8 cellular contexts compared by ENCODE assay signal in the genomic region with DNA sequence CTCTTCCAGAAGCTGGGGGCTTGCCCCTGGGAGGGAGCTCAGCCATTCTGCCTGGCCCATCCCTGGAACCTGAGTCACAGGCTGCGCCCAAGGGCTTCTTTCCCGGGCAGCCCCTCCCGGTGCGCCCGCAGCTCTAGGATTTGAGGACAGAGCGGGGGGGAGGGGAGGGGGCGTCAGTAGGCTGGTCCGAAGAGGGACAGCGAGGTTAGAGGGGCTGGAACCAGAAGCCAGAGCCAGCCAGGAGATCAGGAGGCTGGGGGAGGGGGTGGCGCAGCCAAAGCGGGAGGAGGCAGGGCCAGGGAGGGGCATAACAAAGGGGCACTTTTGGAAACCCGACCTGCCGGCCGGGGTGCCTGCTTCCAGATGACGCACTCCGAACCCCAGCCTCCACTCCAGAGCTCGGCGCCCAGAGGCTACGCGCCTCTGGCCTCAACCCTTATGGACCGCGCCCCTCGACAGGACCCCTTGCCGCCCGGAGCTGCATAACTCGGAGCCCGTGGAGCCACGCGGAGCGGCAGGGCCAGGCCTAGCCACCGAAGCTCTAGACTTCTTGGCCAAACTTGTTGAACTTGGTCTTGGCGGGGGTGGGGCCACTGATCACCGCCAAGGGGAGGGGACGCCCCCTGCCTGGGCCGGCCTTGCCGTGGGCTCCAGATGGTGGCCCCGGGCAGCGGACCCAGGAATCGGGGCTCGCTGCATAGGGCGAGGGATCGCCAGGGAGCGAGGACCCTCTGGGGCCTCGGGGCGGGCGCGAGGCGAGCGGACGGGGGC. TPM values are rescaled to one million over a fixed set of nuclear protein-coding genes. Genes with fewer than 3 reads are reported as not detected.
DNase-seq lines count a peak whose midpoint lies in the region; ATAC-seq and TF ChIP-seq lines count a peak whose summit lies in the region.

No MANE protein-coding gene starts in this region.

- H3K27me3 Mint-ChIP-seq in WTC11 (ENCODE audit: low read depth) (peaks cover 9% of the 10 kb centered on the region), neural crest cell (ENCODE audit: low read depth) (peaks cover 63% of the 10 kb centered on the region)

- POLR2A ChIA-PET in WTC11 (lab: Charles Lee) = interaction anchor here (0.5 to 5.1 kb wide), 16 partner anchors 15 to 1110 kb away, joined by 3 to 114 read pairs (median 4); a partner anchor contains a TSS

- H3K27ac Mint-ChIP-seq in WTC11 = peak overlapping the region; percentile 86
- H3K27ac Mint-ChIP-seq in neural crest cell (ENCODE audit: unreplicated experiment) = peak overlapping the region; percentile 57

- peaks cover 3% of the 10 kb centered on the region; the same call in 1 of the 2 replicates for H3K36me3 Mint-ChIP-seq in WTC11
- H3K36me3 Mint-ChIP-seq in neural crest cell (ENCODE audit: low read depth) = no peaks in the 10 kb centered on the region

- peak in 12 of 14 donors; percentile 36 to 85 (median 63) for DNase-seq in C1 segment of cervical spinal cord (lab: John Stamatoyannopoulos, UW)
- DNase-seq in WTC11 (ENCODE audit: low spot score) = peak; percentile 89
- peak; percentile 20 for DNase-seq in fibroblast of pulmonary artery (ENCODE audit: low read depth)
- DNase-seq in neural crest cell (ENCODE audit: low read depth, low spot score) = no peak
- DNase-seq in foreskin melanocyte = no peak

- H3K4me3 ChIP-seq in fibroblast of pulmonary artery (replicated peaks; ENCODE audit: low read depth, low read length) = peak overlapping the region; percentile 64

- peak; percentile 6 for ATAC-seq in HG02798 (IDR thresholded peaks at IDR 0.05; ENCODE audit: poor library complexity, unreplicated experiment)
- ATAC-seq in WTC11 = peak; percentile 71
- ATAC-seq in HG02571 (IDR thresholded peaks at IDR 0.05; ENCODE audit: unreplicated experiment) = no peak
- ATAC-seq in GM21381 (IDR thresholded peaks at IDR 0.05; ENCODE audit: unreplicated experiment) = no peak

- peaks cover 19% of the 10 kb centered on the region for H3K4me1 Mint-ChIP-seq in WTC11
- peaks cover 19% of the 10 kb centered on the region for H3K4me1 Mint-ChIP-seq in neural crest cell

- TF ChIP-seq CTCF in WTC11 (IDR thresholded peaks at IDR 0.05) = no peak
- no peak for TF ChIP-seq CTCF in fibroblast of pulmonary artery (IDR thresholded peaks at IDR 0.05; ENCODE audit: low read length, missing control alignments)
- no peak for TF ChIP-seq CTCF in neural crest cell (conservative IDR thresholded peaks at IDR 0.05)

- H3K9me3 Mint-ChIP-seq in WTC11 = no peaks in the 10 kb centered on the region
- H3K9me3 Mint-ChIP-seq in neural crest cell = no peaks in the 10 kb centered on the region

- CTCF ChIA-PET in WTC11 (lab: Charles Lee) = interaction anchor here (0.7 to 4.9 kb wide), 15 partner anchors 15 to 802 kb away, joined by 3 to 101 read pairs (median 4); a partner anchor contains a TSS

- H3K4me3 Mint-ChIP-seq in WTC11 (peak overlapping the region; percentile 79), neural crest cell (peak overlapping the region; percentile 85)

TF ChIP-seq in WTC11, 78 proteins besides CTCF, POLR2A, EP300 and RAD21 (continues in another document):
- TF ChIP-seq, protein P1, sequence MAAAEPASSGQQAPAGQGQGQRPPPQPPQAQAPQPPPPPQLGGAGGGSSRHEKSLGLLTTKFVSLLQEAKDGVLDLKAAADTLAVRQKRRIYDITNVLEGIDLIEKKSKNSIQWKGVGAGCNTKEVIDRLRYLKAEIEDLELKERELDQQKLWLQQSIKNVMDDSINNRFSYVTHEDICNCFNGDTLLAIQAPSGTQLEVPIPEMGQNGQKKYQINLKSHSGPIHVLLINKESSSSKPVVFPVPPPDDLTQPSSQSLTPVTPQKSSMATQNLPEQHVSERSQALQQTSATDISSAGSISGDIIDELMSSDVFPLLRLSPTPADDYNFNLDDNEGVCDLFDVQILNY (CRISPR knock-in tag; IDR thresholded peaks at IDR 0.05) = peak; percentile 71
- peak; percentile 82 for TF ChIP-seq ZNF423 (CRISPR knock-in tag; IDR thresholded peaks at IDR 0.05)
- TF ChIP-seq TEAD1 (CRISPR knock-in tag; IDR thresholded peaks at IDR 0.05) = 0 out of 2 replicates have a peak, but pooled peaks have one; percentile 16
- TF ChIP-seq FOXK1 (CRISPR knock-in tag; IDR thresholded peaks at IDR 0.05) = peak; percentile 72; the same call in 1 of the 2 replicates
- TF ChIP-seq MYBL2 (CRISPR knock-in tag; IDR thresholded peaks at IDR 0.05) = 0 out of 2 replicates have a peak, but pooled peaks have one; percentile 56
- no peak for TF ChIP-seq HMGA2 (CRISPR knock-in tag; IDR thresholded peaks at IDR 0.05)
- no peak for TF ChIP-seq GTF2I (CRISPR knock-in tag; conservative IDR thresholded peaks at IDR 0.05)
- TF ChIP-seq, protein P2, sequence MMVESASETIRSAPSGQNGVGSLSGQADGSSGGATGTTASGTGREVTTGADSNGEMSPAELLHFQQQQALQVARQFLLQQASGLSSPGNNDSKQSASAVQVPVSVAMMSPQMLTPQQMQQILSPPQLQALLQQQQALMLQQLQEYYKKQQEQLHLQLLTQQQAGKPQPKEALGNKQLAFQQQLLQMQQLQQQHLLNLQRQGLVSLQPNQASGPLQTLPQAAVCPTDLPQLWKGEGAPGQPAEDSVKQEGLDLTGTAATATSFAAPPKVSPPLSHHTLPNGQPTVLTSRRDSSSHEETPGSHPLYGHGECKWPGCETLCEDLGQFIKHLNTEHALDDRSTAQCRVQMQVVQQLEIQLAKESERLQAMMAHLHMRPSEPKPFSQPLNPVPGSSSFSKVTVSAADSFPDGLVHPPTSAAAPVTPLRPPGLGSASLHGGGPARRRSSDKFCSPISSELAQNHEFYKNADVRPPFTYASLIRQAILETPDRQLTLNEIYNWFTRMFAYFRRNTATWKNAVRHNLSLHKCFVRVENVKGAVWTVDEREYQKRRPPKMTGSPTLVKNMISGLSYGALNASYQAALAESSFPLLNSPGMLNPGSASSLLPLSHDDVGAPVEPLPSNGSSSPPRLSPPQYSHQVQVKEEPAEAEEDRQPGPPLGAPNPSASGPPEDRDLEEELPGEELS (CRISPR knock-in tag; IDR thresholded peaks at IDR 0.05) = peak; percentile 65
- 0 out of 2 replicates have a peak, but pooled peaks have one; percentile 26 for TF ChIP-seq CREB1 (CRISPR knock-in tag; IDR thresholded peaks at IDR 0.05)
- TF ChIP-seq NFE2L1 (CRISPR knock-in tag; IDR thresholded peaks at IDR 0.05) = peak; percentile 28; the same call in 1 of the 2 replicates
- TF ChIP-seq, protein P3, sequence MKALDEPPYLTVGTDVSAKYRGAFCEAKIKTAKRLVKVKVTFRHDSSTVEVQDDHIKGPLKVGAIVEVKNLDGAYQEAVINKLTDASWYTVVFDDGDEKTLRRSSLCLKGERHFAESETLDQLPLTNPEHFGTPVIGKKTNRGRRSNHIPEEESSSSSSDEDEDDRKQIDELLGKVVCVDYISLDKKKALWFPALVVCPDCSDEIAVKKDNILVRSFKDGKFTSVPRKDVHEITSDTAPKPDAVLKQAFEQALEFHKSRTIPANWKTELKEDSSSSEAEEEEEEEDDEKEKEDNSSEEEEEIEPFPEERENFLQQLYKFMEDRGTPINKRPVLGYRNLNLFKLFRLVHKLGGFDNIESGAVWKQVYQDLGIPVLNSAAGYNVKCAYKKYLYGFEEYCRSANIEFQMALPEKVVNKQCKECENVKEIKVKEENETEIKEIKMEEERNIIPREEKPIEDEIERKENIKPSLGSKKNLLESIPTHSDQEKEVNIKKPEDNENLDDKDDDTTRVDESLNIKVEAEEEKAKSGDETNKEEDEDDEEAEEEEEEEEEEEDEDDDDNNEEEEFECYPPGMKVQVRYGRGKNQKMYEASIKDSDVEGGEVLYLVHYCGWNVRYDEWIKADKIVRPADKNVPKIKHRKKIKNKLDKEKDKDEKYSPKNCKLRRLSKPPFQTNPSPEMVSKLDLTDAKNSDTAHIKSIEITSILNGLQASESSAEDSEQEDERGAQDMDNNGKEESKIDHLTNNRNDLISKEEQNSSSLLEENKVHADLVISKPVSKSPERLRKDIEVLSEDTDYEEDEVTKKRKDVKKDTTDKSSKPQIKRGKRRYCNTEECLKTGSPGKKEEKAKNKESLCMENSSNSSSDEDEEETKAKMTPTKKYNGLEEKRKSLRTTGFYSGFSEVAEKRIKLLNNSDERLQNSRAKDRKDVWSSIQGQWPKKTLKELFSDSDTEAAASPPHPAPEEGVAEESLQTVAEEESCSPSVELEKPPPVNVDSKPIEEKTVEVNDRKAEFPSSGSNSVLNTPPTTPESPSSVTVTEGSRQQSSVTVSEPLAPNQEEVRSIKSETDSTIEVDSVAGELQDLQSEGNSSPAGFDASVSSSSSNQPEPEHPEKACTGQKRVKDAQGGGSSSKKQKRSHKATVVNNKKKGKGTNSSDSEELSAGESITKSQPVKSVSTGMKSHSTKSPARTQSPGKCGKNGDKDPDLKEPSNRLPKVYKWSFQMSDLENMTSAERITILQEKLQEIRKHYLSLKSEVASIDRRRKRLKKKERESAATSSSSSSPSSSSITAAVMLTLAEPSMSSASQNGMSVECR (CRISPR knock-in tag; IDR thresholded peaks at IDR 0.05; ENCODE audit: borderline replicate concordance) = peak; percentile 66; the same call in 1 of the 2 replicates
- peak; percentile 59; the same call in 1 of the 2 replicates for TF ChIP-seq CREM (CRISPR knock-in tag; IDR thresholded peaks at IDR 0.05)
- peak; percentile 79 for TF ChIP-seq SP1 (CRISPR knock-in tag; conservative IDR thresholded peaks at IDR 0.05)
- TF ChIP-seq, protein P4, sequence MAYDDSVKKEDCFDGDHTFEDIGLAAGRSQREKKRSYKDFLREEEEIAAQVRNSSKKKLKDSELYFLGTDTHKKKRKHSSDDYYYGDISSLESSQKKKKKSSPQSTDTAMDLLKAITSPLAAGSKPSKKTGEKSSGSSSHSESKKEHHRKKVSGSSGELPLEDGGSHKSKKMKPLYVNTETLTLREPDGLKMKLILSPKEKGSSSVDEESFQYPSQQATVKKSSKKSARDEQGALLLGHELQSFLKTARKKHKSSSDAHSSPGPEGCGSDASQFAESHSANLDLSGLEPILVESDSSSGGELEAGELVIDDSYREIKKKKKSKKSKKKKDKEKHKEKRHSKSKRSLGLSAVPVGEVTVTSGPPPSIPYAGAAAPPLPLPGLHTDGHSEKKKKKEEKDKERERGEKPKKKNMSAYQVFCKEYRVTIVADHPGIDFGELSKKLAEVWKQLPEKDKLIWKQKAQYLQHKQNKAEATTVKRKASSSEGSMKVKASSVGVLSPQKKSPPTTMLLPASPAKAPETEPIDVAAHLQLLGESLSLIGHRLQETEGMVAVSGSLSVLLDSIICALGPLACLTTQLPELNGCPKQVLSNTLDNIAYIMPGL (CRISPR knock-in tag; IDR thresholded peaks at IDR 0.05) = peak; percentile 69
- TF ChIP-seq GABPB1 (CRISPR knock-in tag; IDR thresholded peaks at IDR 0.05) = peak; percentile 16; the same call in 1 of the 2 replicates
- TF ChIP-seq ETV6 (CRISPR knock-in tag; IDR thresholded peaks at IDR 0.05) = 0 out of 2 replicates have a peak, but pooled peaks have one; percentile 13

RNA-seq across cellular contexts. Expression of a gene that starts 0.7 kb away (rescaled TPM):
- 74.5 to 77.1 TPM (median 76.8 TPM) in 3 replicates for total RNA-seq in WTC11 (2021)
- 56.4 and 57.0 TPM in 2 replicates for total RNA-seq in neural crest cell

RNA-seq across cellular contexts. Expression of a gene that starts 8.8 kb away (rescaled TPM):
- 55.7 to 73.0 TPM (median 60.5 TPM) in 3 replicates for total RNA-seq in WTC11 (2021)
- total RNA-seq in neural crest cell = 108 and 110 TPM in 2 replicates

RNA-seq across cellular contexts. Expression of a gene that starts 29.3 kb away (rescaled TPM):
- total RNA-seq in WTC11 (2021) (124 to 144 TPM (median 124 TPM) in 3 replicates), neural crest cell (32.2 and 33.9 TPM in 2 replicates)

Comparison
In these comparisons a context has a peak if more than half of its experiments do, and no peak if none do; other contexts are left out.
1. DNase-seq: peak in C1 segment of cervical spinal cord (12 of 14), WTC11 (single experiment) and fibroblast of pulmonary artery (single experiment); none in neural crest cell (single experiment) and foreskin melanocyte (single experiment).
2. ATAC-seq: peak in HG02798 (single experiment) and WTC11 (single experiment); none in HG02571 (single experiment) and GM21381 (single experiment).